21 cellular contexts compared by ENCODE assay signal in genomic region chr17:75098861-75099260, GRCh38.
"Had no signal": no experiment of that assay in that cellular context is flagged by ENCODE, and none has a peak within 500 bp of the region (broad histone marks: within the 10 kb centered on the region; RNA-seq: fewer than 3 reads in every experiment).

No MANE protein-coding gene starts in this region.

- ATAC-seq: esophagus mucosa, heart right ventricle, psoas muscle, right cardiac atrium had no signal

- H3K9me3 ChIP-seq: heart right ventricle, left ventricle myocardium inferior, ovary, psoas muscle, testis had no signal

- H3K36me3 Mint-ChIP-seq: activated naive CD8-positive, alpha-beta T cell treated with anti-CD3 and anti-CD28 coated beads, Interleukin-2, amount 10 ng/mL, durations not matched to agents 7 days and 5 days; brain had no signal

- H3K27me3 ChIP-seq: heart right ventricle, ovary, testis had no signal

- H3K36me3 ChIP-seq: ovary had no signal

- H3K27ac Mint-ChIP-seq: activated naive CD8-positive, alpha-beta T cell treated with anti-CD3 and anti-CD28 coated beads, Interleukin-2, amount 10 ng/mL, durations not matched to agents 7 days and 5 days; activated T-helper 1 cell treated with anti-CD3 and anti-CD28 coated beads, Interleukin-12 subunit alpha, Interleukin-12 subunit beta, Interleukin-2, Interleukin-4 antibody, amounts not matched to agents 30 ng/mL and 10 ng/mL and 1 ng/mL, durations not matched to agents 14 hours and 24 hours and 36 hours had no signal

- H3K4me3 Mint-ChIP-seq: activated naive CD8-positive, alpha-beta T cell treated with anti-CD3 and anti-CD28 coated beads, Interleukin-2, amount 10 ng/mL, durations not matched to agents 7 days and 5 days; activated T-helper 1 cell treated with anti-CD3 and anti-CD28 coated beads, Interleukin-12 subunit alpha, Interleukin-12 subunit beta, Interleukin-2, Interleukin-4 antibody, amounts not matched to agents 30 ng/mL and 10 ng/mL and 1 ng/mL, durations not matched to agents 14 hours and 24 hours and 36 hours; brain; neural crest cell had no signal

- H3K4me1 Mint-ChIP-seq: brain, neural crest cell had no signal

- H3K4me3 ChIP-seq: heart right ventricle, left ventricle myocardium inferior, ovary, psoas muscle, testis had no signal

- H3K9me3 Mint-ChIP-seq: activated naive CD8-positive, alpha-beta T cell treated with anti-CD3 and anti-CD28 coated beads, Interleukin-2, amount 10 ng/mL, durations not matched to agents 7 days and 5 days; activated T-helper 1 cell treated with anti-CD3 and anti-CD28 coated beads, Interleukin-12 subunit alpha, Interleukin-12 subunit beta, Interleukin-2, Interleukin-4 antibody, amounts not matched to agents 30 ng/mL and 10 ng/mL and 1 ng/mL, durations not matched to agents 14 hours and 24 hours and 36 hours; brain; neural crest cell had no signal

- DNase-seq: activated CD4-positive, alpha-beta T cell treated with anti-CD3 and anti-CD28 coated beads for 1 hour; activated CD4-positive, alpha-beta T cell treated with anti-CD3 and anti-CD28 coated beads, Interleukin-2, amount 50 U/mL, for 4 hours; activated naive CD8-positive, alpha-beta T cell treated with anti-CD3 and anti-CD28 coated beads, Interleukin-2, amount 10 ng/mL, durations not matched to agents 7 days and 5 days; activated T-cell treated with anti-CD3 and anti-CD28 coated beads for 4 hours; central memory CD4-positive, alpha-beta T cell; heart right ventricle; kidney glomerular epithelial cell; left ventricle myocardium inferior; mammary epithelial cell; ovary; psoas muscle; stimulated activated CD4-positive, alpha-beta T cell treated with anti-CD3 and anti-CD28 coated beads, Interleukin-2, amount 100 ng/mL, for 24 hours; SW 1271; T-helper 2 cell; testis had no signal

- H3K27ac ChIP-seq: heart right ventricle, left ventricle myocardium inferior, ovary, psoas muscle, testis, VCaP had no signal

- H3K4me1 ChIP-seq: testis had no signal
